Comparison of ENCODE assay signal across 10 cellular contexts in genomic region chr11:66113132-66113856, GRCh38. TPM values are rescaled to one million over a fixed set of nuclear protein-coding genes. Genes with fewer than 3 reads are reported as not detected.
DNase-seq lines count a peak whose midpoint lies in the region; ATAC-seq and TF ChIP-seq lines count a peak whose summit lies in the region.
"Had no signal": no experiment of that assay in that cellular context is flagged by ENCODE, and none has a peak within 500 bp of the region (broad histone marks: within the 10 kb centered on the region; RNA-seq: fewer than 3 reads in every experiment).

No MANE protein-coding gene starts in this region.

- H3K9me3 ChIP-seq in Karpas-422 (ENCODE audit: low read length): no peaks in the 10 kb centered on the region

- H3K27me3 Mint-ChIP-seq in Calu3 (ENCODE audit: unreplicated experiment): no peaks in the 10 kb centered on the region
- no peaks in the 10 kb centered on the region for H3K27me3 Mint-ChIP-seq in natural killer cell treated with Interleukin-12 subunit alpha and Interleukin-12 subunit beta and Interleukin-15 and Interleukin-18, amount 100 ng/mL, for 72 hours

- intact Hi-C loops in Calu3 (cut with micrococcal nuclease; ENCODE audit: unreplicated experiment): loop anchor here (10.0 kb wide), 1 partner anchor 72 kb away; no protein-coding TSS in a partner anchor

- H3K9ac ChIP-seq in Karpas-422 (ENCODE audit: low read length): peak overlapping the region; percentile 62

- H3K36me3 ChIP-seq in Karpas-422 (ENCODE audit: insufficient read depth, low read length): no peaks in the 10 kb centered on the region

- H3K4me1 ChIP-seq in Karpas-422 (ENCODE audit: low read length): peaks cover 95% of the 10 kb centered on the region

- CTCF ChIA-PET in Calu3 (lab: Charles Lee): interaction anchor here (0.8 to 1.1 kb wide), 2 partner anchors 22 to 68 kb away, joined by 3 to 4 read pairs; no protein-coding TSS in a partner anchor

- no peaks in the 10 kb centered on the region for H3K9me2 ChIP-seq in Karpas-422 (replicated peaks; ENCODE audit: insufficient read depth, low read length)

- H2AFZ ChIP-seq in Karpas-422 (ENCODE audit: low read length): no peak overlapping the region

- H3K4me1 Mint-ChIP-seq in Calu3 (ENCODE audit: low read depth, unreplicated experiment): peaks cover 63% of the 10 kb centered on the region
- H3K4me1 Mint-ChIP-seq in natural killer cell treated with Interleukin-12 subunit alpha and Interleukin-12 subunit beta and Interleukin-15 and Interleukin-18, amount 100 ng/mL, for 72 hours (ENCODE audit: low read depth in 2 of 2): peaks cover 68 to 75% of the 10 kb centered on the region in 2 donors

- H3K4me2 ChIP-seq in Karpas-422 (ENCODE audit: low read depth, low read length, poor library complexity, severe bottlenecking): peak overlapping the region; percentile 68

- H3K36me3 Mint-ChIP-seq in Calu3 (ENCODE audit: insufficient read depth, unreplicated experiment): no peaks in the 10 kb centered on the region
- H3K36me3 Mint-ChIP-seq in natural killer cell treated with Interleukin-12 subunit alpha and Interleukin-12 subunit beta and Interleukin-15 and Interleukin-18, amount 100 ng/mL, for 72 hours: no peaks in the 10 kb centered on the region

- in situ Hi-C loops in astrocyte of the spinal cord (cut with HindIII; ENCODE audit: low sequenced_read_pairs): no loop called here

- H4K20me1 ChIP-seq in Karpas-422 (ENCODE audit: insufficient read depth, low read depth, low read length): no peaks in the 10 kb centered on the region

- H3K4me3 Mint-ChIP-seq in Calu3 (ENCODE audit: low read depth, unreplicated experiment): peak overlapping the region; percentile 47
- peak overlapping the region; percentile 50 for H3K4me3 Mint-ChIP-seq in natural killer cell treated with Interleukin-12 subunit alpha and Interleukin-12 subunit beta and Interleukin-15 and Interleukin-18, amount 100 ng/mL, for 72 hours

- ATAC-seq in natural killer cell treated with Interleukin-12 subunit alpha and Interleukin-12 subunit beta and Interleukin-15 and Interleukin-18, amount 100 ng/mL, for 72 hours: no peak
- no peak for ATAC-seq in HG02840 (IDR thresholded peaks at IDR 0.05; ENCODE audit: low FRiP score, unreplicated experiment)

- H3K9me3 Mint-ChIP-seq in Calu3 (ENCODE audit: low read depth, unreplicated experiment): no peaks in the 10 kb centered on the region
- H3K9me3 Mint-ChIP-seq in natural killer cell treated with Interleukin-12 subunit alpha and Interleukin-12 subunit beta and Interleukin-15 and Interleukin-18, amount 100 ng/mL, for 72 hours: no peaks in the 10 kb centered on the region

- peak overlapping the region; percentile 91 for H3K27ac ChIP-seq in Karpas-422 (ENCODE audit: low read length)
- no peak overlapping the region for H3K27ac ChIP-seq in caudate nucleus (ENCODE audit: low read depth, low read length)

- peaks cover 98% of the 10 kb centered on the region for H3K79me2 ChIP-seq in Karpas-422 (ENCODE audit: low read length)

- no peak for DNase-seq in Calu3
- peak; percentile 65 for DNase-seq in Karpas-422
- DNase-seq in astrocyte of the spinal cord (ENCODE audit: low read depth, low spot score): peak; percentile 89
- DNase-seq in natural killer cell treated with Interleukin-12 subunit alpha and Interleukin-12 subunit beta and Interleukin-15 and Interleukin-18, amount 100 ng/mL, for 72 hours (ENCODE audit: low spot score): no peak
- no peak for DNase-seq in caudate nucleus (lab: John Stamatoyannopoulos, UW)
- DNase-seq in stimulated activated CD4-positive, alpha-beta T cell treated with anti-CD3 and anti-CD28 coated beads, Interleukin-15, amount 100 ng/mL, for 24 hours: no peak
- DNase-seq in NAMALWA (ENCODE audit: low spot score): no peak
- DNase-seq: H7, SHP77 treated with DMSO at 0.1 percent for 48 hours had no signal

- TF ChIP-seq CTCF in Calu3 (IDR thresholded peaks at IDR 0.05; ENCODE audit: unreplicated experiment) (no peak), astrocyte of the spinal cord (IDR thresholded peaks at IDR 0.05; ENCODE audit: low read depth, low read length) (no peak)

- peak overlapping the region; percentile 85 for H3K27ac Mint-ChIP-seq in Calu3 (ENCODE audit: unreplicated experiment)
- peak overlapping the region; percentile 43 to 78 for H3K27ac Mint-ChIP-seq in natural killer cell treated with Interleukin-12 subunit alpha and Interleukin-12 subunit beta and Interleukin-15 and Interleukin-18, amount 100 ng/mL, for 72 hours

- no peaks in the 10 kb centered on the region for H3K27me3 ChIP-seq in Karpas-422 (ENCODE audit: low read length)

- peak overlapping the region; percentile 51 for H3K4me3 ChIP-seq in Karpas-422 (ENCODE audit: low read length)
- no peak overlapping the region for H3K4me3 ChIP-seq in astrocyte of the spinal cord (ENCODE audit: low read depth, low read length)

- no TSS peak for BruUV-seq in Calu3 (replicated peaks; lab: Mats Ljungman, UMichigan)

RNA-seq across cellular contexts. Expression of gene PACS1, which starts 43.2 kb away (rescaled TPM):
- total RNA-seq in Calu3 (2022): 44.7 and 47.9 TPM in 2 replicates
- total RNA-seq in Karpas-422 (2014; rRNA removed; shearing (Covaris generic); ENCODE audit: low replicate concordance): 60.5 and 81.1 TPM in 2 replicates
- 10 to 100 TPM; 64.3 to 73.3 TPM for total RNA-seq in natural killer cell treated with Interleukin-12 subunit alpha and Interleukin-12 subunit beta and Interleukin-15 and Interleukin-18, amount 100 ng/mL, for 72 hours

Comparison
In these comparisons a context has a peak if more than half of its experiments do, and no peak if none do; other contexts are left out.
1. DNase-seq: peak in Karpas-422 (single experiment) and astrocyte of the spinal cord (single experiment); none in Calu3 (single experiment), natural killer cell treated with Interleukin-12 subunit alpha and Interleukin-12 subunit beta and Interleukin-15 and Interleukin-18, amount 100 ng/mL, for 72 hours (single experiment), caudate nucleus (0 of 61), stimulated activated CD4-positive, alpha-beta T cell treated with anti-CD3 and anti-CD28 coated beads, Interleukin-15, amount 100 ng/mL, for 24 hours (single experiment) and NAMALWA (single experiment).